Comparison of ENCODE assay signal across 9 cellular contexts in genomic region chr1:19208710-19209438, GRCh38. TPM values are rescaled to one million over a fixed set of nuclear protein-coding genes. Genes with fewer than 3 reads are reported as not detected.
DNase-seq lines count a peak whose midpoint lies in the region; ATAC-seq, FAIRE-seq and TF ChIP-seq lines count a peak whose summit lies in the region.
"Had no signal": no experiment of that assay in that cellular context is flagged by ENCODE, and none has a peak within 500 bp of the region (broad histone marks: within the 10 kb centered on the region; RNA-seq: fewer than 3 reads in every experiment).

No MANE protein-coding gene starts in this region.

- peak overlapping the region; percentile 92 for H3K4me2 ChIP-seq in skeletal muscle satellite cell (ENCODE audit: low read length)

- no peak for DNase-seq in GM12891 (ENCODE audit: insufficient read length, low spot score)
- DNase-seq in T-cell, result no peak
- peak; percentile 16 for DNase-seq in fibroblast of the conjunctiva (ENCODE audit: low read depth)
- DNase-seq in COLO668 (lab: John Stamatoyannopoulos, UW; ENCODE audit: unreplicated experiment), result no peak
- no peak for DNase-seq in GM12892 (ENCODE audit: insufficient read length)

- H3K9ac ChIP-seq in skeletal muscle satellite cell (ENCODE audit: low read depth, low read length), result peak overlapping the region; percentile 95

- H3K27ac Mint-ChIP-seq in T-cell, result peak overlapping the region; percentile 86 to 91

- H3K36me3 ChIP-seq in skeletal muscle satellite cell (ENCODE audit: insufficient read depth, low read length), result peaks cover 5% of the 10 kb centered on the region

- no peaks in the 10 kb centered on the region for H3K9me3 Mint-ChIP-seq in T-cell

- no peaks in the 10 kb centered on the region for H3K27me3 ChIP-seq in skeletal muscle satellite cell (ENCODE audit: control insufficient read depth, insufficient read depth, low read length)

- H3K27me3 Mint-ChIP-seq in T-cell, result no peaks in the 10 kb centered on the region

- H3K9me3 ChIP-seq in skeletal muscle satellite cell (replicated peaks; ENCODE audit: low read length), result no peaks in the 10 kb centered on the region

- CTCF ChIA-PET in T-cell (lab: Charles Lee), result interaction anchor here in 1 of 2 donors (0.8 kb wide), 1 partner anchor 8 kb away, joined by 3 read pairs; no protein-coding TSS in a partner anchor

- ATAC-seq in T-cell (replicated peaks in 1 of 4) (no peak), HG03097 (IDR thresholded peaks at IDR 0.05; ENCODE audit: low FRiP score, unreplicated experiment) (no peak), HG02981 (IDR thresholded peaks at IDR 0.05; ENCODE audit: unreplicated experiment) (no peak)

- POLR2A ChIA-PET in T-cell (lab: Charles Lee), result interaction anchor here (0.6 kb wide), 3 partner anchors 42 to 394 kb away, joined by 3 read pairs; no protein-coding TSS in a partner anchor

- TF ChIP-seq POLR2A in GM12891 (IDR thresholded peaks at IDR 0.05; ENCODE audit: low read depth, low read length) (no peak), GM12892 (IDR thresholded peaks at IDR 0.05; ENCODE audit: low read depth, low read length) (no peak; the same call in 1 of the 2 replicates)

- H3K4me1 ChIP-seq in skeletal muscle satellite cell (ENCODE audit: control insufficient read depth, insufficient read depth, low read length), result peaks cover 31% of the 10 kb centered on the region

- FAIRE-seq in GM12891 (lab: Jason Lieb, UNC) (peak; percentile 33), GM12892 (lab: Jason Lieb, UNC) (no peak)
- FAIRE-seq: TTC549 had no signal

- peaks cover 13% of the 10 kb centered on the region for H3K36me3 Mint-ChIP-seq in T-cell

- H3K4me3 ChIP-seq in skeletal muscle satellite cell (ENCODE audit: low read length), result peak overlapping the region; percentile 87

- H3K4me1 Mint-ChIP-seq in T-cell, result peaks cover 81 to 89% (median 86%) of the 10 kb centered on the region in 3 donors

- H3K4me3 Mint-ChIP-seq in T-cell, result peak overlapping the region; percentile 87 to 89 (median 89)

TF ChIP-seq in GM12891, 5 proteins besides CTCF, POLR2A, EP300 and RAD21:
- TF ChIP-seq POU2F2 (IDR thresholded peaks at IDR 0.05; ENCODE audit: low read depth, low read length), result no peak
- TF ChIP-seq POLR2AphosphoS5 (IDR thresholded peaks at IDR 0.05; ENCODE audit: low read depth, low read length), result no peak
- TF ChIP-seq PAX5 (IDR thresholded peaks at IDR 0.05; ENCODE audit: insufficient read depth, low read length, severe bottlenecking), result no peak
- no peak for TF ChIP-seq TAF1 (IDR thresholded peaks at IDR 0.05; ENCODE audit: low read depth, low read length)
- no peak for TF ChIP-seq SPI1 (IDR thresholded peaks at IDR 0.05; ENCODE audit: low read depth, low read length)

RNA-seq across cellular contexts. Expression of gene UBR4, which starts 1.2 kb away (rescaled TPM):
- polyA plus RNA-seq in GM12891 (2012; ENCODE audit: low read depth, missing spikeins), result 78.6 TPM
- total RNA-seq in T-cell, result 100 to 1,000 TPM; 139 to 156 (median 147) TPM
- 74.8 and 78.4 TPM in 2 replicates for total RNA-seq in skeletal muscle satellite cell (2012; rRNA removed)
- polyA plus RNA-seq in GM12892 (2012; ENCODE audit: missing spikeins), result 78.8 TPM

RNA-seq across cellular contexts. Expression of gene EMC1, which starts 42.5 kb away (rescaled TPM):
- 16.5 TPM for polyA plus RNA-seq in GM12891 (2012; ENCODE audit: low read depth, missing spikeins)
- total RNA-seq in T-cell, result 10 to 100 TPM; 31.5 to 38.0 (median 33.8) TPM
- 59.2 and 66.4 TPM in 2 replicates for total RNA-seq in skeletal muscle satellite cell (2012; rRNA removed)
- 16.1 TPM for polyA plus RNA-seq in GM12892 (2012; ENCODE audit: missing spikeins)

RNA-seq across cellular contexts. Expression of gene MRTO4, which starts 42.7 kb away (rescaled TPM):
- polyA plus RNA-seq in GM12891 (2012; ENCODE audit: low read depth, missing spikeins), result 31.5 TPM
- total RNA-seq in T-cell, result 10 to 100 TPM; 13.0 to 30.1 (median 23.4) TPM
- total RNA-seq in skeletal muscle satellite cell (2012; rRNA removed), result 41.1 and 45.1 TPM in 2 replicates
- polyA plus RNA-seq in GM12892 (2012; ENCODE audit: missing spikeins), result 40.4 TPM
